Comparison of ENCODE assay signal across 28 cellular contexts in genomic region chr6:125031385-125031784, GRCh38.
"Had no signal": no experiment of that assay in that cellular context is flagged by ENCODE, and none has a peak within 500 bp of the region (broad histone marks: within the 10 kb centered on the region; RNA-seq: fewer than 3 reads in every experiment).

No MANE protein-coding gene starts in this region.

- H3K9me3 ChIP-seq: colonic mucosa had no signal

- H3K27ac Mint-ChIP-seq: activated CD4-positive, alpha-beta memory T cell treated with anti-CD3 and anti-CD28 coated beads, Interleukin-2, amount 10 ng/mL, durations not matched to agents 7 days and 5 days; activated CD4-positive, alpha-beta T cell treated with anti-CD3 and anti-CD28 coated beads for 36 hours; activated naive CD4-positive, alpha-beta T cell treated with anti-CD3 and anti-CD28 coated beads for 36 hours; activated naive CD8-positive, alpha-beta T cell; activated T-helper 17 cell treated with anti-CD3 and anti-CD28 coated beads, Interleukin-2, amount 50 U/mL, for 72 hours; brain; T-cell had no signal

- H3K27me3 Mint-ChIP-seq: activated T-helper 17 cell treated with anti-CD3 and anti-CD28 coated beads, Interleukin-2, amount 50 U/mL, for 72 hours; brain had no signal

- H3K4me2 ChIP-seq: PC-9 had no signal

- H2AFZ ChIP-seq: PC-9 had no signal

- H3K4me1 ChIP-seq: colonic mucosa had no signal

- H3K27ac ChIP-seq: colonic mucosa, PC-9, SK-N-MC, VCaP had no signal

- H3K4me3 Mint-ChIP-seq: activated CD4-positive, alpha-beta memory T cell treated with anti-CD3 and anti-CD28 coated beads, Interleukin-2, amount 10 ng/mL, durations not matched to agents 7 days and 5 days; activated CD4-positive, alpha-beta T cell treated with anti-CD3 and anti-CD28 coated beads for 36 hours; activated naive CD4-positive, alpha-beta T cell treated with anti-CD3 and anti-CD28 coated beads for 36 hours; activated naive CD8-positive, alpha-beta T cell; activated T-helper 17 cell treated with anti-CD3 and anti-CD28 coated beads, Interleukin-2, amount 50 U/mL, for 72 hours; brain; T-cell had no signal

- H3K4me1 Mint-ChIP-seq: activated CD4-positive, alpha-beta memory T cell treated with anti-CD3 and anti-CD28 coated beads, Interleukin-2, amount 10 ng/mL, durations not matched to agents 7 days and 5 days; activated CD4-positive, alpha-beta T cell treated with anti-CD3 and anti-CD28 coated beads for 36 hours; activated T-helper 17 cell treated with anti-CD3 and anti-CD28 coated beads, Interleukin-2, amount 50 U/mL, for 72 hours; brain; T-cell had no signal

- H3K36me3 Mint-ChIP-seq: activated naive CD8-positive, alpha-beta T cell; T-cell had no signal

- H3K27me3 ChIP-seq: colonic mucosa had no signal

- H3K36me3 ChIP-seq: colonic mucosa had no signal

- H3K4me3 ChIP-seq: colonic mucosa, PC-9, SK-N-MC had no signal

- ATAC-seq: activated CD4-positive, alpha-beta T cell treated with anti-CD3 and anti-CD28 coated beads for 36 hours; activated T-helper 17 cell treated with anti-CD3 and anti-CD28 coated beads, Interleukin-2, amount 50 U/mL, for 72 hours; T-cell had no signal

- DNase-seq: activated CD4-positive, alpha-beta memory T cell treated with anti-CD3 and anti-CD28 coated beads, Interleukin-2, amount 10 ng/mL, durations not matched to agents 7 days and 5 days; activated CD4-positive, alpha-beta T cell treated with anti-CD3 and anti-CD28 coated beads for 36 hours; activated CD4-positive, alpha-beta T cell treated with anti-CD3 and anti-CD28 coated beads, Interleukin-2, amount 50 U/mL, for 1 hour; activated CD4-positive, CD25-positive, alpha-beta regulatory T cell; activated gamma-delta T cell; activated naive CD4-positive, alpha-beta T cell treated with anti-CD3 and anti-CD28 coated beads for 36 hours; activated T-cell treated with anti-CD3 and anti-CD28 coated beads for 4 hours; activated T-cell treated with anti-CD3 and anti-CD28 coated beads, Interleukin-2, amount 50 U/mL, for 48 hours; amygdala; cerebellar nuclear complex; colonic mucosa; Kasumi-1; KBM-7; NCI-H1105; NCI-H1436 treated with DMSO at 0.1 percent for 48 hours; NCI-H187; NCI-H2081; NCI-H510A treated with DMSO at 0.1 percent for 48 hours; NCI-H69; T-cell; T-helper 2 cell; T1000 had no signal

- H3K9me3 Mint-ChIP-seq: activated CD4-positive, alpha-beta memory T cell treated with anti-CD3 and anti-CD28 coated beads, Interleukin-2, amount 10 ng/mL, durations not matched to agents 7 days and 5 days; activated T-helper 17 cell treated with anti-CD3 and anti-CD28 coated beads, Interleukin-2, amount 50 U/mL, for 72 hours had no signal
